10 cellular contexts compared by ENCODE assay signal in genomic region chr3:49005998-49006397, GRCh38. TPM values are rescaled to one million over a fixed set of nuclear protein-coding genes. Genes with fewer than 3 reads are reported as not detected.
DNase-seq lines count a peak whose midpoint lies in the region; ATAC-seq, FAIRE-seq and TF ChIP-seq lines count a peak whose summit lies in the region.
"Had no signal": no experiment of that assay in that cellular context is flagged by ENCODE, and none has a peak within 500 bp of the region (broad histone marks: within the 10 kb centered on the region; RNA-seq: fewer than 3 reads in every experiment).

No MANE protein-coding gene starts in this region.

- H3K27me3 Mint-ChIP-seq in activated CD4-positive, alpha-beta T cell treated with anti-CD3 and anti-CD28 coated beads, Interleukin-2, amount 10 ng/mL, durations not matched to agents 24 days and 14 days, result no peaks in the 10 kb centered on the region
- no peaks in the 10 kb centered on the region for H3K27me3 Mint-ChIP-seq in activated T-helper 1 cell treated with anti-CD3 and anti-CD28 coated beads, Interleukin-12 subunit alpha, Interleukin-12 subunit beta, Interleukin-2, Interleukin-4 antibody, amounts not matched to agents 30 ng/mL and 10 ng/mL and 1 ng/mL, durations not matched to agents 14 hours and 24 hours and 36 hours (ENCODE audit: insufficient read depth)

- dilution Hi-C loops in keratinocyte (cut with MboI; ENCODE audit: extremely low pct_ligation_motif_present, low sequenced_read_pairs), result no loop called here

- no peaks in the 10 kb centered on the region for H3K9me3 ChIP-seq in keratinocyte (ENCODE audit: control insufficient read depth, low read depth, low read length)

- peak overlapping the region in 1 of 3 experiments; percentile 91 for H3K4me3 ChIP-seq in keratinocyte (ENCODE audit: control insufficient read depth in 2 of 3, extremely low read depth in 1 of 3, insufficient read depth in 2 of 3, low read depth in 1 of 3, low read length in 3 of 3)

- no peaks in the 10 kb centered on the region for H4K20me1 ChIP-seq in keratinocyte (ENCODE audit: control insufficient read depth, extremely low read depth, insufficient read depth, low read length)

- no peak overlapping the region for H2AFZ ChIP-seq in keratinocyte (ENCODE audit: control insufficient read depth, low read length)

- no peak for TF ChIP-seq CTCF in keratinocyte (optimal IDR thresholded peaks at IDR 0.05 in 1 of 3, IDR thresholded peaks at IDR 0.05 in 1 of 3, conservative IDR thresholded peaks at IDR 0.05 in 1 of 3; ENCODE audit: extremely low read depth in 1 of 3, insufficient read depth in 2 of 3, low read length in 3 of 3)

- no peak overlapping the region for H3K9ac ChIP-seq in keratinocyte (ENCODE audit: control insufficient read depth, extremely low read depth, insufficient read depth, low read length)

- H3K9me3 Mint-ChIP-seq in activated CD4-positive, alpha-beta T cell treated with anti-CD3 and anti-CD28 coated beads, Interleukin-2, amount 10 ng/mL, durations not matched to agents 24 days and 14 days, result no peaks in the 10 kb centered on the region
- H3K9me3 Mint-ChIP-seq in activated T-helper 1 cell treated with anti-CD3 and anti-CD28 coated beads, Interleukin-12 subunit alpha, Interleukin-12 subunit beta, Interleukin-2, Interleukin-4 antibody, amounts not matched to agents 30 ng/mL and 10 ng/mL and 1 ng/mL, durations not matched to agents 14 hours and 24 hours and 36 hours, result no peaks in the 10 kb centered on the region

- no peak overlapping the region for H3K27ac ChIP-seq in keratinocyte (ENCODE audit: control insufficient read depth, insufficient read depth, low read length)
- peak overlapping the region; percentile 93 for H3K27ac ChIP-seq in temporal lobe (ENCODE audit: low read depth, low read length)

- peaks cover 7% of the 10 kb centered on the region for H3K9me1 ChIP-seq in keratinocyte (ENCODE audit: control insufficient read depth, extremely low read depth, insufficient read depth, low read length)

- no peak for ATAC-seq in left lobe of liver

- peaks cover 21% of the 10 kb centered on the region for H3K79me2 ChIP-seq in keratinocyte (ENCODE audit: control insufficient read depth, insufficient read depth, low read length)

- peaks cover 7% of the 10 kb centered on the region for H3K36me3 Mint-ChIP-seq in activated CD4-positive, alpha-beta T cell treated with anti-CD3 and anti-CD28 coated beads, Interleukin-2, amount 10 ng/mL, durations not matched to agents 24 days and 14 days (ENCODE audit: low read depth)
- H3K36me3 Mint-ChIP-seq in activated T-helper 1 cell treated with anti-CD3 and anti-CD28 coated beads, Interleukin-12 subunit alpha, Interleukin-12 subunit beta, Interleukin-2, Interleukin-4 antibody, amounts not matched to agents 30 ng/mL and 10 ng/mL and 1 ng/mL, durations not matched to agents 14 hours and 24 hours and 36 hours (ENCODE audit: low read depth), result peaks cover 14% of the 10 kb centered on the region

- FAIRE-seq in keratinocyte (lab: Jason Lieb, UNC), result no peak

- peak overlapping the region; percentile 99 for H3K27ac Mint-ChIP-seq in activated CD4-positive, alpha-beta T cell treated with anti-CD3 and anti-CD28 coated beads, Interleukin-2, amount 10 ng/mL, durations not matched to agents 24 days and 14 days
- peak overlapping the region; percentile 58 for H3K27ac Mint-ChIP-seq in activated T-helper 1 cell treated with anti-CD3 and anti-CD28 coated beads, Interleukin-12 subunit alpha, Interleukin-12 subunit beta, Interleukin-2, Interleukin-4 antibody, amounts not matched to agents 30 ng/mL and 10 ng/mL and 1 ng/mL, durations not matched to agents 14 hours and 24 hours and 36 hours

- peaks cover 14% of the 10 kb centered on the region for H3K4me1 ChIP-seq in keratinocyte (ENCODE audit: control insufficient read depth, extremely low read depth, insufficient read depth, low read length)

- peak overlapping the region; percentile 97 for H3K4me2 ChIP-seq in keratinocyte (ENCODE audit: control insufficient read depth, extremely low read depth, insufficient read depth, low read depth, low read length)

- peaks cover 30% of the 10 kb centered on the region for H3K4me1 Mint-ChIP-seq in activated CD4-positive, alpha-beta T cell treated with anti-CD3 and anti-CD28 coated beads, Interleukin-2, amount 10 ng/mL, durations not matched to agents 24 days and 14 days
- H3K4me1 Mint-ChIP-seq in activated T-helper 1 cell treated with anti-CD3 and anti-CD28 coated beads, Interleukin-12 subunit alpha, Interleukin-12 subunit beta, Interleukin-2, Interleukin-4 antibody, amounts not matched to agents 30 ng/mL and 10 ng/mL and 1 ng/mL, durations not matched to agents 14 hours and 24 hours and 36 hours (ENCODE audit: low read depth), result peaks cover 25% of the 10 kb centered on the region

- peak overlapping the region; percentile 94 for H3K4me3 Mint-ChIP-seq in activated CD4-positive, alpha-beta T cell treated with anti-CD3 and anti-CD28 coated beads, Interleukin-2, amount 10 ng/mL, durations not matched to agents 24 days and 14 days
- H3K4me3 Mint-ChIP-seq in activated T-helper 1 cell treated with anti-CD3 and anti-CD28 coated beads, Interleukin-12 subunit alpha, Interleukin-12 subunit beta, Interleukin-2, Interleukin-4 antibody, amounts not matched to agents 30 ng/mL and 10 ng/mL and 1 ng/mL, durations not matched to agents 14 hours and 24 hours and 36 hours, result peak overlapping the region; percentile 98

- H3K36me3 ChIP-seq in keratinocyte (ENCODE audit: control insufficient read depth in 2 of 2, extremely low read depth in 1 of 2, insufficient read depth in 2 of 2, low read length in 2 of 2), result no peaks in the 10 kb centered on the region

- no peaks in the 10 kb centered on the region for H3K27me3 ChIP-seq in keratinocyte (ENCODE audit: control insufficient read depth, extremely low read depth, insufficient read depth, low read length)

- DNase-seq in activated CD4-positive, alpha-beta T cell treated with anti-CD3 and anti-CD28 coated beads, Interleukin-2, amount 10 ng/mL, durations not matched to agents 24 days and 14 days, result no peak
- no peak for DNase-seq in activated CD4-positive, alpha-beta T cell treated with anti-CD3 and anti-CD28 coated beads, Interleukin-2, amount 50 U/mL, for 4 hours
- DNase-seq in activated T-helper 1 cell treated with anti-CD3 and anti-CD28 coated beads, Interleukin-12 subunit alpha, Interleukin-12 subunit beta, Interleukin-2, Interleukin-4 antibody, amounts not matched to agents 30 ng/mL and 10 ng/mL and 1 ng/mL, durations not matched to agents 14 hours and 24 hours and 36 hours (ENCODE audit: low spot score), result no peak
- DNase-seq in keratinocyte (ENCODE audit: low read depth, low spot score) (no peak), H4 (ENCODE audit: low spot score) (no peak), left lobe of liver (ENCODE audit: low spot score) (no peak), NOMO-1 (lab: John Stamatoyannopoulos, UW; ENCODE audit: unreplicated experiment in 2 of 2) (no peak)
- DNase-seq: kidney glomerular epithelial cell, NCI-H2029 had no signal

- intact Hi-C loops in activated CD4-positive, alpha-beta T cell treated with anti-CD3 and anti-CD28 coated beads, Interleukin-2, amount 10 ng/mL, durations not matched to agents 24 days and 14 days (cut with micrococcal nuclease), result no loop called here
- intact Hi-C loops in activated T-helper 1 cell treated with anti-CD3 and anti-CD28 coated beads, Interleukin-12 subunit alpha, Interleukin-12 subunit beta, Interleukin-2, Interleukin-4 antibody, amounts not matched to agents 30 ng/mL and 10 ng/mL and 1 ng/mL, durations not matched to agents 14 hours and 24 hours and 36 hours (cut with micrococcal nuclease), result loop anchor here (2.0 to 5.0 kb wide), 4 partner anchors 109 to 737 kb away; partner anchors contain the start of genes IP6K2, PFKFB4 and SLC25A20

RNA-seq across cellular contexts. Expression of gene WDR6, which starts 1.2 kb away (rescaled TPM):
- 141 and 153 TPM in 2 replicates for total RNA-seq in activated CD4-positive, alpha-beta T cell treated with anti-CD3 and anti-CD28 coated beads, Interleukin-2, amount 10 ng/mL, durations not matched to agents 24 days and 14 days
- total RNA-seq in activated T-helper 1 cell treated with anti-CD3 and anti-CD28 coated beads, Interleukin-12 subunit alpha, Interleukin-12 subunit beta, Interleukin-2, Interleukin-4 antibody, amounts not matched to agents 30 ng/mL and 10 ng/mL and 1 ng/mL, durations not matched to agents 14 hours and 24 hours and 36 hours, result 143 and 145 TPM in 2 replicates
- polyA plus RNA-seq in keratinocyte, result 61.5 to 90.9 TPM (median 77.4 TPM) in 3 replicates
- 16.0 TPM for polyA plus RNA-seq in keratinocyte (2011; ENCODE audit: low read depth)
- 27.0 and 50.3 TPM in 2 replicates for polyA plus RNA-seq in keratinocyte (2011; cell fraction: cytosol; rRNA removed)
- polyA plus RNA-seq in keratinocyte (2011; cell fraction: nucleus; rRNA removed), result 234 and 261 TPM in 2 replicates
- polyA plus RNA-seq in keratinocyte (2012; ENCODE audit: low replicate concordance), result 42.1 and 80.2 TPM in 2 replicates
- polyA minus RNA-seq in keratinocyte, result 123 to 316 TPM (median 125 TPM) in 3 replicates
- 73.7 TPM for polyA minus RNA-seq in keratinocyte (2011; cell fraction: cytosol; rRNA and poly(A)+ RNA removed)
- polyA minus RNA-seq in keratinocyte (2011; cell fraction: nucleus; rRNA and poly(A)+ RNA removed), result 82.5 and 93.1 TPM in 2 replicates
- total RNA-seq in temporal lobe (87.8 TPM), left lobe of liver (79.5 TPM)
- 25.3 and 29.6 TPM in 2 replicates for total RNA-seq in H4 (2014; rRNA removed; shearing (Covaris generic))

RNA-seq across cellular contexts. Expression of gene DALRD3, which starts 12.4 kb away (rescaled TPM):
- 31.5 and 36.6 TPM in 2 replicates for total RNA-seq in activated CD4-positive, alpha-beta T cell treated with anti-CD3 and anti-CD28 coated beads, Interleukin-2, amount 10 ng/mL, durations not matched to agents 24 days and 14 days
- 35.7 and 37.4 TPM in 2 replicates for total RNA-seq in activated T-helper 1 cell treated with anti-CD3 and anti-CD28 coated beads, Interleukin-12 subunit alpha, Interleukin-12 subunit beta, Interleukin-2, Interleukin-4 antibody, amounts not matched to agents 30 ng/mL and 10 ng/mL and 1 ng/mL, durations not matched to agents 14 hours and 24 hours and 36 hours
- 33.7 to 41.1 TPM (median 37.8 TPM) in 3 replicates for polyA plus RNA-seq in keratinocyte
- polyA plus RNA-seq in keratinocyte (2011; ENCODE audit: low read depth), result 3.5 TPM
- 31.3 and 40.4 TPM in 2 replicates for polyA plus RNA-seq in keratinocyte (2011; cell fraction: cytosol; rRNA removed)
- 60.2 and 67.6 TPM in 2 replicates for polyA plus RNA-seq in keratinocyte (2011; cell fraction: nucleus; rRNA removed)
- polyA plus RNA-seq in keratinocyte (2012; ENCODE audit: low replicate concordance), result 21.7 and 23.7 TPM in 2 replicates
- polyA minus RNA-seq in keratinocyte, result 45.5 to 64.0 TPM (median 55.2 TPM) in 3 replicates
- polyA minus RNA-seq in keratinocyte (2011; cell fraction: cytosol; rRNA and poly(A)+ RNA removed), result 30.5 TPM
- polyA minus RNA-seq in keratinocyte (2011; cell fraction: nucleus; rRNA and poly(A)+ RNA removed), result 13.6 and 14.7 TPM in 2 replicates
- total RNA-seq in temporal lobe, result 38.1 TPM
- 31.4 and 44.1 TPM in 2 replicates for total RNA-seq in H4 (2014; rRNA removed; shearing (Covaris generic))
- total RNA-seq in left lobe of liver, result 8.6 TPM

RNA-seq across cellular contexts. Expression of gene NDUFAF3, which starts 15.9 kb away (rescaled TPM):
- total RNA-seq in activated CD4-positive, alpha-beta T cell treated with anti-CD3 and anti-CD28 coated beads, Interleukin-2, amount 10 ng/mL, durations not matched to agents 24 days and 14 days, result 123 and 126 TPM in 2 replicates
- total RNA-seq in activated T-helper 1 cell treated with anti-CD3 and anti-CD28 coated beads, Interleukin-12 subunit alpha, Interleukin-12 subunit beta, Interleukin-2, Interleukin-4 antibody, amounts not matched to agents 30 ng/mL and 10 ng/mL and 1 ng/mL, durations not matched to agents 14 hours and 24 hours and 36 hours, result 126 and 129 TPM in 2 replicates
- 38.3 to 70.1 TPM (median 44.8 TPM) in 3 replicates for polyA plus RNA-seq in keratinocyte
- 4.1 TPM for polyA plus RNA-seq in keratinocyte (2011; ENCODE audit: low read depth)
- polyA plus RNA-seq in keratinocyte (2011; cell fraction: cytosol; rRNA removed), result 28.0 and 57.0 TPM in 2 replicates
- 12.7 and 19.8 TPM in 2 replicates for polyA plus RNA-seq in keratinocyte (2011; cell fraction: nucleus; rRNA removed)
- polyA plus RNA-seq in keratinocyte (2012; ENCODE audit: low replicate concordance), result 44.0 and 109 TPM in 2 replicates
- 26.2 to 69.4 TPM (median 48.3 TPM) in 3 replicates for polyA minus RNA-seq in keratinocyte
- 92.1 TPM for polyA minus RNA-seq in keratinocyte (2011; cell fraction: cytosol; rRNA and poly(A)+ RNA removed)
- polyA minus RNA-seq in keratinocyte (2011; cell fraction: nucleus; rRNA and poly(A)+ RNA removed), result 15.6 and 19.4 TPM in 2 replicates
- total RNA-seq in temporal lobe (24.1 TPM), left lobe of liver (44.2 TPM)
- 80.9 and 87.8 TPM in 2 replicates for total RNA-seq in H4 (2014; rRNA removed; shearing (Covaris generic))

RNA-seq across cellular contexts. Expression of gene P4HTM, which starts 16.0 kb away (rescaled TPM):
- 33.9 and 38.3 TPM in 2 replicates for total RNA-seq in activated CD4-positive, alpha-beta T cell treated with anti-CD3 and anti-CD28 coated beads, Interleukin-2, amount 10 ng/mL, durations not matched to agents 24 days and 14 days
- 34.5 and 36.8 TPM in 2 replicates for total RNA-seq in activated T-helper 1 cell treated with anti-CD3 and anti-CD28 coated beads, Interleukin-12 subunit alpha, Interleukin-12 subunit beta, Interleukin-2, Interleukin-4 antibody, amounts not matched to agents 30 ng/mL and 10 ng/mL and 1 ng/mL, durations not matched to agents 14 hours and 24 hours and 36 hours
- 0.93 to 1.1 TPM (median 0.99 TPM) in 3 replicates for polyA plus RNA-seq in keratinocyte
- 5.1 TPM for polyA plus RNA-seq in keratinocyte (2011; ENCODE audit: low read depth)
- polyA plus RNA-seq in keratinocyte (2011; cell fraction: cytosol; rRNA removed), result 0.27 and 0.32 TPM in 2 replicates
- 3.8 and 3.9 TPM in 2 replicates for polyA plus RNA-seq in keratinocyte (2011; cell fraction: nucleus; rRNA removed)
- polyA plus RNA-seq in keratinocyte (2012; ENCODE audit: low replicate concordance), result 0.76 and 3.6 TPM in 2 replicates
- 1.3 to 2.1 TPM (median 1.6 TPM) in 3 replicates for polyA minus RNA-seq in keratinocyte
- 5.4 TPM for polyA minus RNA-seq in keratinocyte (2011; cell fraction: cytosol; rRNA and poly(A)+ RNA removed)
- 2.9 and 3.1 TPM in 2 replicates for polyA minus RNA-seq in keratinocyte (2011; cell fraction: nucleus; rRNA and poly(A)+ RNA removed)
- 47.5 TPM for total RNA-seq in temporal lobe
- 12.8 and 22.0 TPM in 2 replicates for total RNA-seq in H4 (2014; rRNA removed; shearing (Covaris generic))
- 13.7 TPM for total RNA-seq in left lobe of liver

RNA-seq across cellular contexts. Expression of gene IMPDH2, which starts 23.2 kb away (rescaled TPM):
- total RNA-seq in activated CD4-positive, alpha-beta T cell treated with anti-CD3 and anti-CD28 coated beads, Interleukin-2, amount 10 ng/mL, durations not matched to agents 24 days and 14 days, result 490 and 496 TPM in 2 replicates
- 423 and 434 TPM in 2 replicates for total RNA-seq in activated T-helper 1 cell treated with anti-CD3 and anti-CD28 coated beads, Interleukin-12 subunit alpha, Interleukin-12 subunit beta, Interleukin-2, Interleukin-4 antibody, amounts not matched to agents 30 ng/mL and 10 ng/mL and 1 ng/mL, durations not matched to agents 14 hours and 24 hours and 36 hours
- 199 to 221 TPM (median 210 TPM) in 3 replicates for polyA plus RNA-seq in keratinocyte
- 255 TPM for polyA plus RNA-seq in keratinocyte (2011; ENCODE audit: low read depth)
- polyA plus RNA-seq in keratinocyte (2011; cell fraction: cytosol; rRNA removed), result 147 and 165 TPM in 2 replicates
- 194 and 201 TPM in 2 replicates for polyA plus RNA-seq in keratinocyte (2011; cell fraction: nucleus; rRNA removed)
- 177 and 251 TPM in 2 replicates for polyA plus RNA-seq in keratinocyte (2012; ENCODE audit: low replicate concordance)
- 146 to 450 TPM (median 412 TPM) in 3 replicates for polyA minus RNA-seq in keratinocyte
- 294 TPM for polyA minus RNA-seq in keratinocyte (2011; cell fraction: cytosol; rRNA and poly(A)+ RNA removed)
- polyA minus RNA-seq in keratinocyte (2011; cell fraction: nucleus; rRNA and poly(A)+ RNA removed), result 89.9 and 104 TPM in 2 replicates
- total RNA-seq in temporal lobe, result 98.1 TPM
- 314 and 330 TPM in 2 replicates for total RNA-seq in H4 (2014; rRNA removed; shearing (Covaris generic))
- total RNA-seq in left lobe of liver, result 38.6 TPM
